ENCODE assay signal across 8 cellular contexts in genomic region chr20:47360207-47360488, GRCh38. TPM values are rescaled to one million over a fixed set of nuclear protein-coding genes. Genes with fewer than 3 reads are reported as not detected.
DNase-seq lines count a peak whose midpoint lies in the region; ATAC-seq and TF ChIP-seq lines count a peak whose summit lies in the region.

No MANE protein-coding gene starts in this region.

- CTCF ChIA-PET in PC-3 (lab: Charles Lee): interaction anchor here (0.9 to 2.0 kb wide), 3 partner anchors 24 to 155 kb away, joined by 3 to 11 read pairs (median 4); no protein-coding TSS in a partner anchor

- POLR2A ChIA-PET in PC-3 (lab: Charles Lee; ENCODE audit: unreplicated experiment): interaction anchor here (0.5 to 0.7 kb wide), 3 partner anchors 22 to 283 kb away, joined by 3 to 5 read pairs (median 3); no protein-coding TSS in a partner anchor

- DNase-seq in GM12865 (ENCODE audit: low read depth): no peak
- DNase-seq in PC-3: peak; percentile 86
- peak; percentile 44 to 73 for DNase-seq in fibroblast of lung (ENCODE audit: low read depth in 2 of 2)
- peak; percentile 62 for DNase-seq in pons (ENCODE audit: low spot score)
- no peak for DNase-seq in stimulated activated CD4-positive, alpha-beta T cell treated with anti-CD3 and anti-CD28 coated beads, Interleukin-15, amount 100 ng/mL, for 24 hours
- no peak for DNase-seq in T1000 (lab: John Stamatoyannopoulos, UW)

- peak overlapping the region; percentile 74 for H3K4me2 ChIP-seq in PC-3 (ENCODE audit: low read length)
- H3K4me2 ChIP-seq in fibroblast of lung (ENCODE audit: extremely low read depth, insufficient read depth, low read length): peak overlapping the region; percentile 73

- H3K4me3 ChIP-seq in GM12865 (ENCODE audit: low read depth, low read length) (peak overlapping the region; percentile 48), PC-3 (ENCODE audit: low read length) (peak overlapping the region; percentile 35), fibroblast of lung (replicated peaks in 1 of 4; ENCODE audit: control extremely low read depth in 1 of 4, insufficient read depth in 1 of 4, low read depth in 3 of 4, low read length in 4 of 4) (no peak overlapping the region)

- H3K4me1 ChIP-seq in PC-3 (ENCODE audit: insufficient read depth, low read length) (peaks cover 64% of the 10 kb centered on the region), fibroblast of lung (ENCODE audit: control insufficient read depth, extremely low read depth, insufficient read depth, low read length) (peaks cover 46% of the 10 kb centered on the region)

- H3K36me3 ChIP-seq in PC-3 (ENCODE audit: low read depth, low read length): no peaks in the 10 kb centered on the region
- H3K36me3 ChIP-seq in fibroblast of lung (ENCODE audit: control insufficient read depth, insufficient read depth, low read length): no peaks in the 10 kb centered on the region

- H2AFZ ChIP-seq in PC-3 (ENCODE audit: low read length): peak overlapping the region; percentile 50
- H2AFZ ChIP-seq in fibroblast of lung (ENCODE audit: low read length): peak overlapping the region; percentile 90

- peaks cover 28% of the 10 kb centered on the region for H3F3A ChIP-seq in PC-3 (ENCODE audit: low read length, unreplicated experiment)

- no peak for TF ChIP-seq CTCF in GM12865 (IDR thresholded peaks at IDR 0.05; ENCODE audit: insufficient read depth, low read depth, low read length, missing control alignments)
- no peak for TF ChIP-seq CTCF in PC-3 (conservative IDR thresholded peaks at IDR 0.05; ENCODE audit: low read depth, low read length)
- no peak for TF ChIP-seq CTCF in fibroblast of lung (conservative IDR thresholded peaks at IDR 0.05 in 1 of 2, IDR thresholded peaks at IDR 0.05 in 1 of 2; ENCODE audit: low read depth in 1 of 2, low read length in 2 of 2)

- H3K9me2 ChIP-seq in PC-3 (replicated peaks; ENCODE audit: low read length): no peaks in the 10 kb centered on the region

- peaks cover 12% of the 10 kb centered on the region for H3K79me2 ChIP-seq in PC-3 (ENCODE audit: low read length)
- H3K79me2 ChIP-seq in fibroblast of lung (ENCODE audit: control insufficient read depth, insufficient read depth, low read length): peaks cover 10% of the 10 kb centered on the region

- ATAC-seq in PC-3 (peak; percentile 5), GM21423 (IDR thresholded peaks at IDR 0.05; ENCODE audit: unreplicated experiment) (no peak), HG03571 (IDR thresholded peaks at IDR 0.05; ENCODE audit: unreplicated experiment) (no peak)

- H3K9ac ChIP-seq in PC-3 (ENCODE audit: low read length) (peak overlapping the region; percentile 94), fibroblast of lung (ENCODE audit: insufficient read depth, low read length) (peak overlapping the region; percentile 61)

- H3K27ac ChIP-seq in PC-3 (ENCODE audit: low read length) (peak overlapping the region; percentile 96), fibroblast of lung (ENCODE audit: insufficient read depth, low read length) (peak overlapping the region; percentile 95)

- H3K27me3 ChIP-seq in PC-3 (ENCODE audit: low read length) (no peaks in the 10 kb centered on the region), fibroblast of lung (ENCODE audit: control insufficient read depth, insufficient read depth, low read length) (no peaks in the 10 kb centered on the region)

- H4K20me1 ChIP-seq in PC-3 (ENCODE audit: low read length) (no peaks in the 10 kb centered on the region), fibroblast of lung (ENCODE audit: control insufficient read depth, extremely low read depth, insufficient read depth, low read length) (no peaks in the 10 kb centered on the region)

- intact Hi-C loops in PC-3 (cut with micrococcal nuclease): loop anchor here (1.0 kb wide), 1 partner anchor 24 kb away; no protein-coding TSS in a partner anchor

- BruUV-seq in PC-3 (replicated peaks; lab: Mats Ljungman, UMichigan): no TSS peak

- H3K9me3 ChIP-seq in PC-3 (ENCODE audit: low read length) (no peaks in the 10 kb centered on the region), fibroblast of lung (ENCODE audit: control insufficient read depth, insufficient read depth, low read depth, low read length) (no peaks in the 10 kb centered on the region)

RNA-seq across cellular contexts. Expression of gene ZMYND8, which starts 3.6 kb away (rescaled TPM):
- 11.6 and 12.8 TPM in 2 replicates for total RNA-seq in PC-3 (2014; rRNA removed)
- 7.4 and 13.0 TPM in 2 replicates for total RNA-seq in fibroblast of lung
- 12.6 and 17.6 TPM in 2 replicates for polyA plus RNA-seq in fibroblast of lung
- 12.3 and 14.2 TPM in 2 replicates for polyA plus RNA-seq in fibroblast of lung (2012)
- polyA minus RNA-seq in fibroblast of lung (ENCODE audit: low replicate concordance): 8.4 and 14.3 TPM in 2 replicates

Comparison
In these comparisons a context has a peak if more than half of its experiments do, and no peak if none do; other contexts are left out.
1. DNase-seq: peak in PC-3 (single experiment), fibroblast of lung (2 of 2) and pons (single experiment); none in GM12865 (single experiment), stimulated activated CD4-positive, alpha-beta T cell treated with anti-CD3 and anti-CD28 coated beads, Interleukin-15, amount 100 ng/mL, for 24 hours (single experiment) and T1000 (single experiment).
2. H3K4me3 ChIP-seq: peak in GM12865 (single experiment) and PC-3 (single experiment); none in fibroblast of lung (0 of 4).